Comparison of ENCODE assay signal across 19 cellular contexts in genomic region chr21:45528981-45529784, GRCh38. TPM values are rescaled to one million over a fixed set of nuclear protein-coding genes. Genes with fewer than 3 reads are reported as not detected.
DNase-seq lines count a peak whose midpoint lies in the region; ATAC-seq, FAIRE-seq and TF ChIP-seq lines count a peak whose summit lies in the region.
"Had no signal": no experiment of that assay in that cellular context is flagged by ENCODE, and none has a peak within 500 bp of the region (broad histone marks: within the 10 kb centered on the region; RNA-seq: fewer than 3 reads in every experiment).

No MANE protein-coding gene starts in this region.

- DNase-seq in heart left ventricle, result peak in 3 of 5 donors; percentile 12 to 59 (median 24)
- peak in 2 of 3 donors; percentile 27 to 49 for DNase-seq in mucosa of descending colon
- peak; percentile 5 for DNase-seq in transverse colon
- no peak for DNase-seq in GF-D8 (lab: John Stamatoyannopoulos, UW)
- DNase-seq in D721Med (ENCODE audit: insufficient read length, low spot score), result no peak
- DNase-seq: activated CD4-positive, alpha-beta T cell treated with anti-CD3 and anti-CD28 coated beads, Interleukin-2, amount 10 ng/mL, durations not matched to agents 24 days and 14 days; BE2C; Calu3; GDM1; GOT3; Karpas-422; midbrain; NCI-H1105 treated with DMSO at 0.1 percent for 48 hours; NCI-H2171 treated with DMSO at 0.1 percent for 48 hours; NCI-H774; PC-3 had no signal

- H3K27ac ChIP-seq in VCaP, result peak overlapping the region; percentile 33; the same call in 1 of the 2 replicates
- H3K27ac ChIP-seq in heart left ventricle, result no peak overlapping the region
- no peak overlapping the region for H3K27ac ChIP-seq in transverse colon

- no peak overlapping the region for H3K4me3 ChIP-seq in heart left ventricle
- H3K4me3 ChIP-seq in mucosa of descending colon, result no peak overlapping the region
- H3K4me3 ChIP-seq in transverse colon, result no peak overlapping the region

- no peak for TF ChIP-seq CTCF in VCaP (conservative IDR thresholded peaks at IDR 0.05)
- no peak for TF ChIP-seq CTCF in heart left ventricle (IDR thresholded peaks at IDR 0.05)
- no peak for TF ChIP-seq CTCF in mucosa of descending colon (IDR thresholded peaks at IDR 0.05)
- TF ChIP-seq CTCF in transverse colon (IDR thresholded peaks at IDR 0.05), result no peak
- no peak for TF ChIP-seq CTCF in D721Med (IDR thresholded peaks at IDR 0.05; ENCODE audit: insufficient read depth, missing control alignments)

- no peak for TF ChIP-seq EP300 in transverse colon (IDR thresholded peaks at IDR 0.05; ENCODE audit: low read depth)

- TF ChIP-seq POLR2A in heart left ventricle (IDR thresholded peaks at IDR 0.05) (no peak), transverse colon (IDR thresholded peaks at IDR 0.05) (no peak)

- no peak for FAIRE-seq in D721Med (lab: Jason Lieb, UNC)

- H3K36me3 ChIP-seq in heart left ventricle, result peaks cover 0 to 8% (median 0%) of the 10 kb centered on the region in 9 donors
- H3K36me3 ChIP-seq in mucosa of descending colon (ENCODE audit: low read depth), result no peaks in the 10 kb centered on the region
- no peaks in the 10 kb centered on the region for H3K36me3 ChIP-seq in transverse colon

- in situ Hi-C loops in transverse colon (cut with MboI; ENCODE audit: low pct_ligation_motif_present in 1 of 4, low pct_unique_long_range_greater_than_20kb in 1 of 4, low sequenced_read_pairs in 3 of 4), result no loop called here

- H3K4me1 ChIP-seq in heart left ventricle (peaks cover 0 to 20% (median 6%) of the 10 kb centered on the region in 12 donors), mucosa of descending colon (ENCODE audit: low read depth) (peaks cover 26% of the 10 kb centered on the region), transverse colon (peaks cover 4 to 29% (median 20%) of the 10 kb centered on the region in 4 donors)

- 84 to 90% (median 88%) methylated on average over 20 of the region's 20 CpGs for WGBS in heart left ventricle, 4 donors
- WGBS in transverse colon (ENCODE audit: low coverage in 1 of 2), 2 donors, result 87 to 100% methylated on average over 1 to 20 of the region's 20 CpGs

- no peaks in the 10 kb centered on the region for H3K9me3 ChIP-seq in heart left ventricle
- H3K9me3 ChIP-seq in mucosa of descending colon, result no peaks in the 10 kb centered on the region
- H3K9me3 ChIP-seq in transverse colon, result no peaks in the 10 kb centered on the region
- H3K9me3 ChIP-seq: BE2C had no signal

- ATAC-seq in heart left ventricle, result no peak
- no peak for ATAC-seq in mucosa of descending colon
- no peak for ATAC-seq in GM21786 (IDR thresholded peaks at IDR 0.05; ENCODE audit: unreplicated experiment)
- ATAC-seq: PC-3, SK-N-SH treated with all-trans-retinoic acid at 6 μM for 48 hours had no signal

- H3K27me3 ChIP-seq in heart left ventricle, result no peaks in the 10 kb centered on the region
- H3K27me3 ChIP-seq in transverse colon, result no peaks in the 10 kb centered on the region
- H3K27me3 ChIP-seq: BE2C had no signal

- intact Hi-C loops in heart left ventricle (cut with DNase I) (no loop called here), mucosa of descending colon (cut with DNase I, micrococcal nuclease) (no loop called here), transverse colon (cut with DNase I; ENCODE audit: low total_unique reads) (no loop called here)

RNA-seq across cellular contexts. Expression of gene SLC19A1, which starts 13.1 kb away (rescaled TPM):
- total RNA-seq in heart left ventricle, result 1 to 10 TPM; 2.4 to 7.0 (median 3.0) TPM
- polyA plus RNA-seq in heart left ventricle, result 1 to 10 TPM; 3.5 to 4.3 TPM
- total RNA-seq in mucosa of descending colon, result 10 to 100 TPM; 12.6 to 22.8 (median 12.7) TPM
- total RNA-seq in transverse colon, result 10 to 100 TPM in 3 of 4 donors, 1 to 10 TPM in 1; 8.3 to 24.1 (median 17.3) TPM

Comparison
In these comparisons a context has a peak if more than half of its experiments do, and no peak if none do; other contexts are left out.
1. DNase-seq: peak in heart left ventricle (3 of 5), mucosa of descending colon (2 of 3) and transverse colon (single experiment); none in GF-D8 (single experiment) and D721Med (single experiment).